1 cellular context compared by ENCODE assay signal in the genomic region with DNA sequence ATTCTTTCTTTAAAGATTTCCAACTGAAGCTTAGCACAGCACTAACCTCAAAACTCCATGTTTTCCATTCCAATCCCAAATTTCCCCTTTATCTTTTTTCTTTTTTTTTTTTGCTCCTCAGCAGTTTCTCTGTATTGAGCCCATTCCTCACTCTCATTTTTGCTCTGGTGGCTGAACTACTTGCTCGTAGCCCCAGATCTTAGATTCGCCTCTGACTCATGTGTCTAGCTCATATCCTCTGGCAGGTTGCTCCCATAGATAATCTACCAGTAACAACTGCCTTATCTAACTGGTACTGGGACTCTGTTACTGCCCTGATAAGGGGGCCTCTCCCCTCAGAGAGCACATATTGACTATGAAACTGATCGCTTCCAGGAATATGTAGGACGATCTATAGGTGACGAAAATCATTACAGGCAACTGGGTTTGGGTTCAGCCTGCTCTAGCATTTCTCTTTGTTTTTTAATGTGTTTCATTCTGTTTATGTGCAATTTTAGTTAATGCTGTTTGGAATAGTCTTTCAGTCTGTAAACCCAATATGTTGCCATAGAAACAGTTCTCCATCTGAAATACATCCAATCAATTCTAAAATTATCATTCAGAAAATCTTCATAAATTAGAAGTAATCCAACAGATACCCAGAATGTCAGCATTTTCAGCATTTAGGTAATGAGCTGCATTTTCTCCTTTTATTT.
A peak's percentile ranks its signal among the peaks of the same experiment; 100 is the strongest.
TF ChIP-seq lines count a peak whose summit lies in the region.

No MANE protein-coding gene starts in this region.

TF ChIP-seq in K562, 482 proteins besides CTCF, POLR2A, EP300 and RAD21 (continued from another document and continues in another):
- TF ChIP-seq GABPA (tag; conservative IDR thresholded peaks at IDR 0.05; ENCODE audit: low read depth): peak; percentile 46
- peak; percentile 100 for TF ChIP-seq TCF3 (CRISPR knock-in tag; IDR thresholded peaks at IDR 0.05)
- peak; percentile 97 for TF ChIP-seq ZNF316 (IDR thresholded peaks at IDR 0.05)
- TF ChIP-seq HDGF (IDR thresholded peaks at IDR 0.05): no peak
- TF ChIP-seq REST (CRISPR knock-in tag; IDR thresholded peaks at IDR 0.05; ENCODE audit: low read depth): no peak
- TF ChIP-seq, protein P1, sequence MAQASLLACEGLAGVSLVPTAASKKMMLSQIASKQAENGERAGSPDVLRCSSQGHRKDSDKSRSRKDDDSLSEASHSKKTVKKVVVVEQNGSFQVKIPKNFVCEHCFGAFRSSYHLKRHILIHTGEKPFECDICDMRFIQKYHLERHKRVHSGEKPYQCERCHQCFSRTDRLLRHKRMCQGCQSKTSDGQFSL (CRISPR knock-in tag; IDR thresholded peaks at IDR 0.05): no peak
- TF ChIP-seq, protein P1 (tag; IDR thresholded peaks at IDR 0.05): no peak
- peak; percentile 68; the same call in 1 of the 2 replicates for TF ChIP-seq TOE1 (IDR thresholded peaks at IDR 0.05; ENCODE audit: borderline replicate concordance)
- TF ChIP-seq TOE1 (CRISPR knock-in tag; IDR thresholded peaks at IDR 0.05; ENCODE audit: borderline replicate concordance, low read depth): no peak
- TF ChIP-seq CEBPG (CRISPR knock-in tag; IDR thresholded peaks at IDR 0.05): no peak
- TF ChIP-seq CEBPG (tag; conservative IDR thresholded peaks at IDR 0.05 in 1 of 2, IDR thresholded peaks at IDR 0.05 in 1 of 2): no peak
- peak; percentile 55 for TF ChIP-seq MAFK (IDR thresholded peaks at IDR 0.05; ENCODE audit: low read length)
- peak; percentile 88 for TF ChIP-seq MYNN (IDR thresholded peaks at IDR 0.05)
- no peak for TF ChIP-seq MYNN (CRISPR knock-in tag; IDR thresholded peaks at IDR 0.05)
- no peak for TF ChIP-seq FOXK1 (CRISPR knock-in tag; IDR thresholded peaks at IDR 0.05; ENCODE audit: borderline replicate concordance)
- no peak for TF ChIP-seq PTRF (tag; IDR thresholded peaks at IDR 0.05)
- TF ChIP-seq CXXC5 (CRISPR knock-in tag; IDR thresholded peaks at IDR 0.05): peak; percentile 86
- TF ChIP-seq DIDO1 (tag; IDR thresholded peaks at IDR 0.05; ENCODE audit: low read depth): peak; percentile 65; the same call in 1 of the 2 replicates
- TF ChIP-seq, protein P2, sequence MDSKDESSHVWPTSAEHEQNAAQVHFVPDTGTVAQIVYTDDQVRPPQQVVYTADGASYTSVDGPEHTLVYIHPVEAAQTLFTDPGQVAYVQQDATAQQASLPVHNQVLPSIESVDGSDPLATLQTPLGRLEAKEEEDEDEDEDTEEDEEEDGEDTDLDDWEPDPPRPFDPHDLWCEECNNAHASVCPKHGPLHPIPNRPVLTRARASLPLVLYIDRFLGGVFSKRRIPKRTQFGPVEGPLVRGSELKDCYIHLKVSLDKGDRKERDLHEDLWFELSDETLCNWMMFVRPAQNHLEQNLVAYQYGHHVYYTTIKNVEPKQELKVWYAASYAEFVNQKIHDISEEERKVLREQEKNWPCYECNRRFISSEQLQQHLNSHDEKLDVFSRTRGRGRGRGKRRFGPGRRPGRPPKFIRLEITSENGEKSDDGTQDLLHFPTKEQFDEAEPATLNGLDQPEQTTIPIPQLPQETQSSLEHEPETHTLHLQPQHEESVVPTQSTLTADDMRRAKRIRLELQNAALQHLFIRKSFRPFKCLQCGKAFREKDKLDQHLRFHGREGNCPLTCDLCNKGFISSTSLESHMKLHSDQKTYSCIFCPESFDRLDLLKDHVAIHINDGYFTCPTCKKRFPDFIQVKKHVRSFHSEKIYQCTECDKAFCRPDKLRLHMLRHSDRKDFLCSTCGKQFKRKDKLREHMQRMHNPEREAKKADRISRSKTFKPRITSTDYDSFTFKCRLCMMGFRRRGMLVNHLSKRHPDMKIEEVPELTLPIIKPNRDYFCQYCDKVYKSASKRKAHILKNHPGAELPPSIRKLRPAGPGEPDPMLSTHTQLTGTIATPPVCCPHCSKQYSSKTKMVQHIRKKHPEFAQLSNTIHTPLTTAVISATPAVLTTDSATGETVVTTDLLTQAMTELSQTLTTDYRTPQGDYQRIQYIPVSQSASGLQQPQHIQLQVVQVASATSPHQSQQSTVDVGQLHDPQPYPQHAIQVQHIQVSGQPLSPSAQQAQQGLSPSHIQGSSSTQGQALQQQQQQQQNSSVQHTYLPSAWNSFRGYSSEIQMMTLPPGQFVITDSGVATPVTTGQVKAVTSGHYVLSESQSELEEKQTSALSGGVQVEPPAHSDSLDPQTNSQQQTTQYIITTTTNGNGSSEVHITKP (IDR thresholded peaks at IDR 0.05; ENCODE audit: partially characterized antibody): no peak
- TF ChIP-seq PHTF2 (CRISPR knock-in tag; IDR thresholded peaks at IDR 0.05): no peak
- TF ChIP-seq, protein P3, sequence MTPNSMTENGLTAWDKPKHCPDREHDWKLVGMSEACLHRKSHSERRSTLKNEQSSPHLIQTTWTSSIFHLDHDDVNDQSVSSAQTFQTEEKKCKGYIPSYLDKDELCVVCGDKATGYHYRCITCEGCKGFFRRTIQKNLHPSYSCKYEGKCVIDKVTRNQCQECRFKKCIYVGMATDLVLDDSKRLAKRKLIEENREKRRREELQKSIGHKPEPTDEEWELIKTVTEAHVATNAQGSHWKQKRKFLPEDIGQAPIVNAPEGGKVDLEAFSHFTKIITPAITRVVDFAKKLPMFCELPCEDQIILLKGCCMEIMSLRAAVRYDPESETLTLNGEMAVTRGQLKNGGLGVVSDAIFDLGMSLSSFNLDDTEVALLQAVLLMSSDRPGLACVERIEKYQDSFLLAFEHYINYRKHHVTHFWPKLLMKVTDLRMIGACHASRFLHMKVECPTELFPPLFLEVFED (CRISPR knock-in tag; conservative IDR thresholded peaks at IDR 0.05): peak; percentile 93
- TF ChIP-seq RNF2 (IDR thresholded peaks at IDR 0.05): peak; percentile 97
- TF ChIP-seq, protein P4, sequence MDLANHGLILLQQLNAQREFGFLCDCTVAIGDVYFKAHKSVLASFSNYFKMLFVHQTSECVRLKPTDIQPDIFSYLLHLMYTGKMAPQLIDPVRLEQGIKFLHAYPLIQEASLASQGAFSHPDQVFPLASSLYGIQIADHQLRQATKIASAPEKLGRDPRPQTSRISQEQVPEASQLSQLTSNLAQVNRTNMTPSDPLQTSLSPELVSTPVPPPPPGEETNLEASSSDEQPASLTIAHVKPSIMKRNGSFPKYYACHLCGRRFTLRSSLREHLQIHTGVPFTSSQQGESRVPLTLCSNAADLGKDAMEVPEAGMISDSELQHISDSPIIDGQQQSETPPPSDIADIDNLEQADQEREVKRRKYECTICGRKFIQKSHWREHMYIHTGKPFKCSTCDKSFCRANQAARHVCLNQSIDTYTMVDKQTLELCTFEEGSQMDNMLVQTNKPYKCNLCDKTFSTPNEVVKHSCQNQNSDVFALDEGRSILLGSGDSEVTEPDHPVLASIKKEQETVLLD (IDR thresholded peaks at IDR 0.05): peak; percentile 84
- TF ChIP-seq STAT6 (CRISPR knock-in tag; IDR thresholded peaks at IDR 0.05): no peak
- no peak for TF ChIP-seq FIP1L1 (IDR thresholded peaks at IDR 0.05; ENCODE audit: low read depth, low read length, poor library complexity, severe bottlenecking)
- no peak for TF ChIP-seq STAG1 (CRISPR knock-in tag; IDR thresholded peaks at IDR 0.05; ENCODE audit: borderline replicate concordance)
- TF ChIP-seq MAFG (tag; conservative IDR thresholded peaks at IDR 0.05): peak; percentile 89
- TF ChIP-seq GATA2 (CRISPR knock-in tag; IDR thresholded peaks at IDR 0.05): peak; percentile 100
- no peak for TF ChIP-seq ZHX1 (conservative IDR thresholded peaks at IDR 0.05; ENCODE audit: low read length)
- no peak for TF ChIP-seq NFXL1 (CRISPR knock-in tag; IDR thresholded peaks at IDR 0.05)
- peak; percentile 100 for TF ChIP-seq POLR2AphosphoS5 (IDR thresholded peaks at IDR 0.05; ENCODE audit: control insufficient read depth, insufficient read depth, low read depth, low read length)
- TF ChIP-seq TFAM (CRISPR knock-in tag; conservative IDR thresholded peaks at IDR 0.05): no peak
- TF ChIP-seq, protein P5, sequence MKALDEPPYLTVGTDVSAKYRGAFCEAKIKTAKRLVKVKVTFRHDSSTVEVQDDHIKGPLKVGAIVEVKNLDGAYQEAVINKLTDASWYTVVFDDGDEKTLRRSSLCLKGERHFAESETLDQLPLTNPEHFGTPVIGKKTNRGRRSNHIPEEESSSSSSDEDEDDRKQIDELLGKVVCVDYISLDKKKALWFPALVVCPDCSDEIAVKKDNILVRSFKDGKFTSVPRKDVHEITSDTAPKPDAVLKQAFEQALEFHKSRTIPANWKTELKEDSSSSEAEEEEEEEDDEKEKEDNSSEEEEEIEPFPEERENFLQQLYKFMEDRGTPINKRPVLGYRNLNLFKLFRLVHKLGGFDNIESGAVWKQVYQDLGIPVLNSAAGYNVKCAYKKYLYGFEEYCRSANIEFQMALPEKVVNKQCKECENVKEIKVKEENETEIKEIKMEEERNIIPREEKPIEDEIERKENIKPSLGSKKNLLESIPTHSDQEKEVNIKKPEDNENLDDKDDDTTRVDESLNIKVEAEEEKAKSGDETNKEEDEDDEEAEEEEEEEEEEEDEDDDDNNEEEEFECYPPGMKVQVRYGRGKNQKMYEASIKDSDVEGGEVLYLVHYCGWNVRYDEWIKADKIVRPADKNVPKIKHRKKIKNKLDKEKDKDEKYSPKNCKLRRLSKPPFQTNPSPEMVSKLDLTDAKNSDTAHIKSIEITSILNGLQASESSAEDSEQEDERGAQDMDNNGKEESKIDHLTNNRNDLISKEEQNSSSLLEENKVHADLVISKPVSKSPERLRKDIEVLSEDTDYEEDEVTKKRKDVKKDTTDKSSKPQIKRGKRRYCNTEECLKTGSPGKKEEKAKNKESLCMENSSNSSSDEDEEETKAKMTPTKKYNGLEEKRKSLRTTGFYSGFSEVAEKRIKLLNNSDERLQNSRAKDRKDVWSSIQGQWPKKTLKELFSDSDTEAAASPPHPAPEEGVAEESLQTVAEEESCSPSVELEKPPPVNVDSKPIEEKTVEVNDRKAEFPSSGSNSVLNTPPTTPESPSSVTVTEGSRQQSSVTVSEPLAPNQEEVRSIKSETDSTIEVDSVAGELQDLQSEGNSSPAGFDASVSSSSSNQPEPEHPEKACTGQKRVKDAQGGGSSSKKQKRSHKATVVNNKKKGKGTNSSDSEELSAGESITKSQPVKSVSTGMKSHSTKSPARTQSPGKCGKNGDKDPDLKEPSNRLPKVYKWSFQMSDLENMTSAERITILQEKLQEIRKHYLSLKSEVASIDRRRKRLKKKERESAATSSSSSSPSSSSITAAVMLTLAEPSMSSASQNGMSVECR (CRISPR knock-in tag; IDR thresholded peaks at IDR 0.05): no peak
